In genomic region chr17:19979917-19980770, GRCh38 we compare ENCODE assay signal across 16 cellular contexts. TPM values are rescaled to one million over a fixed set of nuclear protein-coding genes. Genes with fewer than 3 reads are reported as not detected.
A peak's percentile ranks its signal among the peaks of the same experiment; 100 is the strongest.
DNase-seq lines count a peak whose midpoint lies in the region; ATAC-seq and TF ChIP-seq lines count a peak whose summit lies in the region.
"Had no signal": no experiment of that assay in that cellular context is flagged by ENCODE, and none has a peak within 500 bp of the region (broad histone marks: within the 10 kb centered on the region; RNA-seq: fewer than 3 reads in every experiment).

No MANE protein-coding gene starts in this region.

- H3K4me3 ChIP-seq in ascending aorta (peak overlapping the region in 1 of 2 donors; percentile 18), tibial artery (peak overlapping the region in 1 of 2 donors; percentile 16)
- H3K4me3 ChIP-seq: gastrocnemius medialis, lung, prostate gland had no signal

- H3K27ac Mint-ChIP-seq in activated CD8-positive, alpha-beta memory T cell treated with anti-CD3 and anti-CD28 coated beads, Interleukin-2, amount 10 ng/mL, durations not matched to agents 7 days and 5 days = no peak overlapping the region

- intact Hi-C loops in ascending aorta (cut with DNase I) (no loop called here), tibial artery (cut with DNase I; ENCODE audit: low total_unique reads) (no loop called here)

- no peaks in the 10 kb centered on the region for H3K9me3 Mint-ChIP-seq in activated CD8-positive, alpha-beta memory T cell treated with anti-CD3 and anti-CD28 coated beads, Interleukin-2, amount 10 ng/mL, durations not matched to agents 7 days and 5 days (ENCODE audit: low read depth)

- H3K9me3 ChIP-seq in ascending aorta (no peaks in the 10 kb centered on the region), tibial artery (no peaks in the 10 kb centered on the region)
- H3K9me3 ChIP-seq: gastrocnemius medialis, prostate gland, SK-N-SH had no signal

- no peaks in the 10 kb centered on the region for H3K27me3 ChIP-seq in ascending aorta
- no peaks in the 10 kb centered on the region for H3K27me3 ChIP-seq in tibial artery
- H3K27me3 ChIP-seq: gastrocnemius medialis had no signal

- TF ChIP-seq CTCF in ascending aorta (IDR thresholded peaks at IDR 0.05) (no peak), tibial artery (IDR thresholded peaks at IDR 0.05) (no peak)

- peak overlapping the region; percentile 13 to 31 for H3K27ac ChIP-seq in ascending aorta
- peak overlapping the region; percentile 9 to 55 for H3K27ac ChIP-seq in tibial artery
- H3K27ac ChIP-seq: prostate gland had no signal

- ATAC-seq in activated CD8-positive, alpha-beta memory T cell treated with anti-CD3 and anti-CD28 coated beads, Interleukin-2, amount 10 ng/mL, durations not matched to agents 7 days and 5 days = no peak
- ATAC-seq in HG02610 (IDR thresholded peaks at IDR 0.05; ENCODE audit: unreplicated experiment) (no peak), HG02970 (IDR thresholded peaks at IDR 0.05; ENCODE audit: low FRiP score, unreplicated experiment) (no peak), GM19035 (IDR thresholded peaks at IDR 0.05; ENCODE audit: unreplicated experiment) (no peak)
- ATAC-seq: gastrocnemius medialis had no signal

- peaks cover 10% of the 10 kb centered on the region for H3K36me3 Mint-ChIP-seq in activated CD8-positive, alpha-beta memory T cell treated with anti-CD3 and anti-CD28 coated beads, Interleukin-2, amount 10 ng/mL, durations not matched to agents 7 days and 5 days

- no peak overlapping the region for H3K4me3 Mint-ChIP-seq in activated CD8-positive, alpha-beta memory T cell treated with anti-CD3 and anti-CD28 coated beads, Interleukin-2, amount 10 ng/mL, durations not matched to agents 7 days and 5 days

- H3K4me1 ChIP-seq in ascending aorta (peaks cover 12 to 13% of the 10 kb centered on the region in 2 donors), tibial artery (peaks cover 0 to 39% (median 19%) of the 10 kb centered on the region in 4 donors)
- H3K4me1 ChIP-seq: prostate gland had no signal

- CTCF ChIA-PET in activated CD8-positive, alpha-beta memory T cell treated with anti-CD3 and anti-CD28 coated beads, Interleukin-2, amount 10 ng/mL, durations not matched to agents 7 days and 5 days (lab: Charles Lee) = interaction anchor here (2.0 to 3.0 kb wide), 2 partner anchors 13 to 28 kb away, joined by 8 to 11 read pairs; partner anchors contain the start of gene SPECC1

- H3K4me1 Mint-ChIP-seq in activated CD8-positive, alpha-beta memory T cell treated with anti-CD3 and anti-CD28 coated beads, Interleukin-2, amount 10 ng/mL, durations not matched to agents 7 days and 5 days = peaks cover 28% of the 10 kb centered on the region

- no peaks in the 10 kb centered on the region for H3K27me3 Mint-ChIP-seq in activated CD8-positive, alpha-beta memory T cell treated with anti-CD3 and anti-CD28 coated beads, Interleukin-2, amount 10 ng/mL, durations not matched to agents 7 days and 5 days

- DNase-seq in activated CD8-positive, alpha-beta memory T cell treated with anti-CD3 and anti-CD28 coated beads, Interleukin-2, amount 50 U/mL, for 48 hours = peak; percentile 49
- DNase-seq in activated CD8-positive, alpha-beta memory T cell treated with anti-CD3 and anti-CD28 coated beads, Interleukin-2, amount 10 ng/mL, durations not matched to agents 7 days and 5 days = no peak
- DNase-seq in ascending aorta (ENCODE audit: low spot score in 2 of 2) (peak in 1 of 2 donors; percentile 69), left kidney (ENCODE audit: low read depth, low spot score) (peak; percentile 12), tibial artery (peak; percentile 23 to 76)
- DNase-seq: activated CD4-positive, alpha-beta T cell treated with anti-CD3 and anti-CD28 coated beads for 48 hours; activated naive CD4-positive, alpha-beta T cell; DMS79; NCI-H526; SK-N-SH had no signal

- H3K36me3 ChIP-seq in ascending aorta (no peaks in the 10 kb centered on the region), tibial artery (no peaks in the 10 kb centered on the region)
- H3K36me3 ChIP-seq: gastrocnemius medialis, prostate gland had no signal

RNA-seq across cellular contexts. Expression of gene AKAP10, which starts 2.5 kb away (rescaled TPM):
- 10 to 100 TPM; 34.3 to 44.6 TPM for total RNA-seq in activated CD8-positive, alpha-beta memory T cell treated with anti-CD3 and anti-CD28 coated beads, Interleukin-2, amount 10 ng/mL, durations not matched to agents 7 days and 5 days
- 15.0 TPM for total RNA-seq in ascending aorta

RNA-seq across cellular contexts. Expression of gene SPECC1, which starts 29.0 kb away (rescaled TPM):
- total RNA-seq in activated CD8-positive, alpha-beta memory T cell treated with anti-CD3 and anti-CD28 coated beads, Interleukin-2, amount 10 ng/mL, durations not matched to agents 7 days and 5 days = 10 to 100 TPM; 11.4 to 17.6 TPM
- 76.4 TPM for total RNA-seq in ascending aorta
